Comparison of ENCODE assay signal across 2 cellular contexts in genomic region chr12:53701518-53702264, GRCh38.
TF ChIP-seq lines count a peak whose summit lies in the region.

No MANE protein-coding gene starts in this region.

TF ChIP-seq in HEK293, 187 proteins besides CTCF, POLR2A, EP300 and RAD21 (continues in another document):
- TF ChIP-seq ZNF629 (tag by site-specific recombination; IDR thresholded peaks at IDR 0.05), result 0 out of 2 replicates have a peak, but pooled peaks have one; percentile 22
- TF ChIP-seq ZNF239 (tag by site-specific recombination; IDR thresholded peaks at IDR 0.05), result no peak
- peak; percentile 82 for TF ChIP-seq ZNF600 (tag by site-specific recombination; IDR thresholded peaks at IDR 0.05)
- TF ChIP-seq ZBTB17 (tag by site-specific recombination; IDR thresholded peaks at IDR 0.05), result peak; percentile 80
- peak; percentile 74; the same call in 1 of the 2 replicates for TF ChIP-seq ZNF366 (tag by site-specific recombination; conservative IDR thresholded peaks at IDR 0.05)
- TF ChIP-seq ZNF354C (tag by site-specific recombination; IDR thresholded peaks at IDR 0.05; ENCODE audit: borderline replicate concordance, low read depth), result no peak
- peak; percentile 53; the same call in 1 of the 2 replicates for TF ChIP-seq IKZF3 (tag by site-specific recombination; IDR thresholded peaks at IDR 0.05)
- peak; percentile 63 for TF ChIP-seq ZNF660 (tag by site-specific recombination; IDR thresholded peaks at IDR 0.05)
- peak; percentile 46; the same call in 1 of the 2 replicates for TF ChIP-seq ZNF692 (tag by site-specific recombination; IDR thresholded peaks at IDR 0.05)
- TF ChIP-seq SCRT1 (tag by site-specific recombination; IDR thresholded peaks at IDR 0.05; ENCODE audit: borderline replicate concordance), result peak; percentile 29; the same call in 1 of the 2 replicates
- TF ChIP-seq ZNF654 (tag by site-specific recombination; IDR thresholded peaks at IDR 0.05; ENCODE audit: low read depth), result peak; percentile 99
- 0 out of 2 replicates have a peak, but pooled peaks have one; percentile 29 for TF ChIP-seq ZEB2 (tag by site-specific recombination; IDR thresholded peaks at IDR 0.05)
- TF ChIP-seq ZNF2 (tag by site-specific recombination; IDR thresholded peaks at IDR 0.05), result peak; percentile 95
- peak; percentile 51; the same call in 1 of the 2 replicates for TF ChIP-seq ZNF391 (tag by site-specific recombination; IDR thresholded peaks at IDR 0.05; ENCODE audit: borderline replicate concordance, low read depth)
- peak; percentile 65 for TF ChIP-seq ZNF518A (tag by site-specific recombination; conservative IDR thresholded peaks at IDR 0.05; ENCODE audit: low read depth)
- no peak for TF ChIP-seq ZNF155 (tag by site-specific recombination; IDR thresholded peaks at IDR 0.05)
- no peak for TF ChIP-seq ZNF529 (tag by site-specific recombination; IDR thresholded peaks at IDR 0.05; ENCODE audit: insufficient replicate concordance)
- peak; percentile 33; the same call in 1 of the 2 replicates for TF ChIP-seq ZBTB8A (tag by site-specific recombination; IDR thresholded peaks at IDR 0.05)
- peak; percentile 76 for TF ChIP-seq SCRT2 (tag by site-specific recombination; IDR thresholded peaks at IDR 0.05)
- no peak for TF ChIP-seq BCL11A (tag by site-specific recombination; IDR thresholded peaks at IDR 0.05; ENCODE audit: low read depth)
- TF ChIP-seq ZBTB49 (tag by site-specific recombination; IDR thresholded peaks at IDR 0.05; ENCODE audit: low read depth), result no peak
- TF ChIP-seq SP7 (tag by site-specific recombination; IDR thresholded peaks at IDR 0.05), result peak; percentile 55; the same call in 1 of the 2 replicates
- peak; percentile 68; the same call in 1 of the 2 replicates for TF ChIP-seq ZBTB48 (tag by site-specific recombination; IDR thresholded peaks at IDR 0.05)
- no peak for TF ChIP-seq ZNF785 (tag by site-specific recombination; IDR thresholded peaks at IDR 0.05)

TF ChIP-seq in HepG2, 621 proteins besides CTCF, POLR2A, EP300 and RAD21 (continues in another document):
- TF ChIP-seq KDM2A (CRISPR knock-in tag; IDR thresholded peaks at IDR 0.05; ENCODE audit: borderline replicate concordance, low read depth), result peak; percentile 34; the same call in 1 of the 2 replicates
- no peak for TF ChIP-seq ATAD3A (CRISPR knock-in tag; IDR thresholded peaks at IDR 0.05)
- TF ChIP-seq TOPORS (CRISPR knock-in tag; IDR thresholded peaks at IDR 0.05), result no peak
- no peak for TF ChIP-seq MAFF (IDR thresholded peaks at IDR 0.05; ENCODE audit: low read depth, low read length)
- TF ChIP-seq ATF3 (CRISPR knock-in tag; IDR thresholded peaks at IDR 0.05), result no peak
- TF ChIP-seq TBX2 (CRISPR knock-in tag; IDR thresholded peaks at IDR 0.05; ENCODE audit: borderline replicate concordance), result no peak
- TF ChIP-seq ZBTB7B (CRISPR knock-in tag; IDR thresholded peaks at IDR 0.05), result no peak
- no peak for TF ChIP-seq ZNF552 (CRISPR knock-in tag; IDR thresholded peaks at IDR 0.05; ENCODE audit: borderline replicate concordance)
- TF ChIP-seq GLI4 (CRISPR knock-in tag; IDR thresholded peaks at IDR 0.05; ENCODE audit: borderline replicate concordance), result no peak
- TF ChIP-seq FOXJ3 (CRISPR knock-in tag; IDR thresholded peaks at IDR 0.05; ENCODE audit: borderline replicate concordance), result no peak
- no peak for TF ChIP-seq KLF16 (CRISPR knock-in tag; IDR thresholded peaks at IDR 0.05)
- TF ChIP-seq SALL1 (CRISPR knock-in tag; IDR thresholded peaks at IDR 0.05), result 0 out of 2 replicates have a peak, but pooled peaks have one; percentile 12
- TF ChIP-seq ZSCAN21 (CRISPR knock-in tag; IDR thresholded peaks at IDR 0.05; ENCODE audit: borderline replicate concordance), result no peak
- TF ChIP-seq PATZ1 (CRISPR knock-in tag; IDR thresholded peaks at IDR 0.05), result no peak
- TF ChIP-seq HOXA5 (CRISPR knock-in tag; IDR thresholded peaks at IDR 0.05), result no peak
- no peak for TF ChIP-seq ZNF333 (CRISPR knock-in tag; IDR thresholded peaks at IDR 0.05; ENCODE audit: borderline replicate concordance)
- no peak for TF ChIP-seq ZNF33A (CRISPR knock-in tag; IDR thresholded peaks at IDR 0.05; ENCODE audit: borderline replicate concordance)
- 0 out of 2 replicates have a peak, but pooled peaks have one; percentile 46 for TF ChIP-seq ZNF580 (CRISPR knock-in tag; IDR thresholded peaks at IDR 0.05; ENCODE audit: borderline replicate concordance, low read depth)
- no peak for TF ChIP-seq ZNF670 (CRISPR knock-in tag; IDR thresholded peaks at IDR 0.05; ENCODE audit: borderline replicate concordance)
- TF ChIP-seq HNF1B (CRISPR knock-in tag; IDR thresholded peaks at IDR 0.05), result no peak
- TF ChIP-seq HDAC1 (CRISPR knock-in tag; IDR thresholded peaks at IDR 0.05), result no peak
- peak; percentile 71 for TF ChIP-seq SMC3 (IDR thresholded peaks at IDR 0.05; ENCODE audit: low read length)
- no peak for TF ChIP-seq SAP130 (CRISPR knock-in tag; IDR thresholded peaks at IDR 0.05; ENCODE audit: low read depth)
- TF ChIP-seq CHD2 (IDR thresholded peaks at IDR 0.05; ENCODE audit: low read depth, low read length), result no peak
- TF ChIP-seq ZNF558 (CRISPR knock-in tag; IDR thresholded peaks at IDR 0.05; ENCODE audit: borderline replicate concordance), result no peak
- TF ChIP-seq ZMYM2 (CRISPR knock-in tag; IDR thresholded peaks at IDR 0.05), result no peak
- no peak for TF ChIP-seq ZNF207 (IDR thresholded peaks at IDR 0.05; ENCODE audit: borderline replicate concordance)
- no peak for TF ChIP-seq CEBPG (CRISPR knock-in tag; IDR thresholded peaks at IDR 0.05)
- TF ChIP-seq ZNF432 (CRISPR knock-in tag; IDR thresholded peaks at IDR 0.05; ENCODE audit: borderline replicate concordance), result no peak
- no peak for TF ChIP-seq ARNT (IDR thresholded peaks at IDR 0.05)
- TF ChIP-seq TBP (CRISPR knock-in tag; IDR thresholded peaks at IDR 0.05), result no peak
- TF ChIP-seq ZNF275 (CRISPR knock-in tag; IDR thresholded peaks at IDR 0.05; ENCODE audit: borderline replicate concordance), result no peak
- no peak for TF ChIP-seq ZFY (CRISPR knock-in tag; IDR thresholded peaks at IDR 0.05)
- TF ChIP-seq MATR3 (CRISPR knock-in tag; IDR thresholded peaks at IDR 0.05), result no peak
- no peak for TF ChIP-seq ZNF318 (CRISPR knock-in tag; IDR thresholded peaks at IDR 0.05)
- no peak for TF ChIP-seq CBX5 (CRISPR knock-in tag; IDR thresholded peaks at IDR 0.05; ENCODE audit: borderline replicate concordance)
- TF ChIP-seq ZNF512 (CRISPR knock-in tag; IDR thresholded peaks at IDR 0.05), result no peak
- no peak for TF ChIP-seq PLRG1 (conservative IDR thresholded peaks at IDR 0.05)
- no peak for TF ChIP-seq RELA (CRISPR knock-in tag; IDR thresholded peaks at IDR 0.05)
- TF ChIP-seq SRY (CRISPR knock-in tag; IDR thresholded peaks at IDR 0.05), result no peak
- TF ChIP-seq THAP11 (CRISPR knock-in tag; IDR thresholded peaks at IDR 0.05), result 0 out of 2 replicates have a peak, but pooled peaks have one; percentile 24
- TF ChIP-seq TEAD3 (CRISPR knock-in tag; optimal IDR thresholded peaks at IDR 0.05; ENCODE audit: borderline replicate concordance), result peak; percentile 54
- TF ChIP-seq KLF6 (CRISPR knock-in tag; IDR thresholded peaks at IDR 0.05), result no peak
- no peak for TF ChIP-seq ZNF567 (CRISPR knock-in tag; IDR thresholded peaks at IDR 0.05; ENCODE audit: borderline replicate concordance)
